Comparison of ENCODE assay signal across 24 cellular contexts in the genomic region with DNA sequence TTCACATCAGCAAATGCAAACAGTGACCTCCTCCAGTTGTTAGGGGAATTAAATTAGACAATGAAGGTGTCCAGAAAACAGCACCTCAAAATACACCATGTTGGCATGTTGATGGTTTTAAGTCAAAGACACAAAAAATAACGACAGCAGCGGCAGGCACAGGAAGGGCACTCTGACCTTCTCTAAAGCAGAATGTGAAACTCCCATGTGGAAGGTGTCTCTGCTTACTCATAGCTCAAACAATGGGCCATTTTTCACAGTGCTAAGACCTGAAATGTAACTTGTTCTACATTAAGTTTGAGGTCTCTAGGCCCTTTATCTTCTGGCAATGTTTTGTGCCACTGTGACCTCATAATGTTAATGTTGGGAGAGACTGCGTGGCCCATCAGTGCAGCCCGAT.
DNase-seq lines count a peak whose midpoint lies in the region; ATAC-seq, FAIRE-seq and TF ChIP-seq lines count a peak whose summit lies in the region.
"Had no signal": no experiment of that assay in that cellular context is flagged by ENCODE, and none has a peak within 500 bp of the region (broad histone marks: within the 10 kb centered on the region; RNA-seq: fewer than 3 reads in every experiment).

No MANE protein-coding gene starts in this region.

- H4K20me1 ChIP-seq in neural progenitor cell (ENCODE audit: low read depth), result no peaks in the 10 kb centered on the region

- no peaks in the 10 kb centered on the region for H3F3A ChIP-seq in neural progenitor cell (ENCODE audit: low read depth)

- no peak for TF ChIP-seq CTCF in neural progenitor cell (IDR thresholded peaks at IDR 0.05)

- H3K4me1 Mint-ChIP-seq in activated naive CD4-positive, alpha-beta T cell treated with anti-CD3 and anti-CD28 coated beads, Interleukin-2, amount 10 ng/mL, durations not matched to agents 7 days and 5 days, result peaks cover 5% of the 10 kb centered on the region
- peaks cover 29% of the 10 kb centered on the region for H3K4me1 Mint-ChIP-seq in neural progenitor cell
- H3K4me1 Mint-ChIP-seq in CD4-positive, alpha-beta memory T cell, result peaks cover 0 to 4% (median under 1%) of the 10 kb centered on the region in 4 donors
- H3K4me1 Mint-ChIP-seq: immature natural killer cell; natural killer cell; stimulated activated memory B cell treated with anti-CD40 and anti-IgM and Interleukin-4, amounts not matched to agents 10 μg/mL and 1 μg/mL and 100 μg/mL, for 72 hours had no signal

- FAIRE-seq in urothelium cell line (lab: Jason Lieb, UNC), result no peak
- FAIRE-seq: GM18507 had no signal

- no peaks in the 10 kb centered on the region for H3K36me3 Mint-ChIP-seq in activated naive CD4-positive, alpha-beta T cell treated with anti-CD3 and anti-CD28 coated beads, Interleukin-2, amount 50 U/mL, for 72 hours
- H3K36me3 Mint-ChIP-seq in activated naive CD4-positive, alpha-beta T cell treated with anti-CD3 and anti-CD28 coated beads, Interleukin-2, amount 10 ng/mL, durations not matched to agents 7 days and 5 days, result no peaks in the 10 kb centered on the region
- H3K36me3 Mint-ChIP-seq in neural progenitor cell, result no peaks in the 10 kb centered on the region
- no peaks in the 10 kb centered on the region for H3K36me3 Mint-ChIP-seq in CD4-positive, alpha-beta memory T cell
- H3K36me3 Mint-ChIP-seq: IgD-negative memory B cell; natural killer cell; stimulated activated memory B cell treated with anti-CD40 and anti-IgM and Interleukin-4, amounts not matched to agents 10 μg/mL and 1 μg/mL and 100 μg/mL, for 72 hours had no signal

- CTCF ChIA-PET in activated naive CD4-positive, alpha-beta T cell treated with anti-CD3 and anti-CD28 coated beads, Interleukin-2, amount 10 ng/mL, durations not matched to agents 7 days and 5 days (lab: Charles Lee), result no interaction called here
- CTCF ChIA-PET in CD4-positive, alpha-beta memory T cell (lab: Charles Lee; ENCODE audit: partially characterized antibody), result interaction anchor here (0.6 kb wide), 1 partner anchor 222 kb away, joined by 4 read pairs; no protein-coding TSS in a partner anchor

- no peak overlapping the region for H3K4me3 ChIP-seq in neural progenitor cell
- no peak overlapping the region for H3K4me3 ChIP-seq in CD4-positive, alpha-beta memory T cell (ENCODE audit: low read length in 2 of 2)
- H3K4me3 ChIP-seq: cardiac muscle cell, esophagus squamous epithelium, lower lobe of right lung, psoas muscle, spleen had no signal

- no peaks in the 10 kb centered on the region for H3K9me3 ChIP-seq in neural progenitor cell (ENCODE audit: low read depth)
- H3K9me3 ChIP-seq in CD4-positive, alpha-beta memory T cell (ENCODE audit: control insufficient read depth in 1 of 2, low read length in 2 of 2), result no peaks in the 10 kb centered on the region
- H3K9me3 ChIP-seq: esophagus squamous epithelium, lower lobe of right lung, psoas muscle, spleen had no signal

- ATAC-seq in activated naive CD4-positive, alpha-beta T cell treated with anti-CD3 and anti-CD28 coated beads, Interleukin-2, amount 50 U/mL, for 72 hours, result peak; percentile 41 to 58
- ATAC-seq: natural killer cell; stimulated activated memory B cell treated with anti-CD40 and anti-IgM and Interleukin-4, amounts not matched to agents 10 μg/mL and 1 μg/mL and 100 μg/mL, for 72 hours had no signal

- H3K27me3 Mint-ChIP-seq in activated naive CD4-positive, alpha-beta T cell treated with anti-CD3 and anti-CD28 coated beads, Interleukin-2, amount 10 ng/mL, durations not matched to agents 7 days and 5 days, result peaks cover 9% of the 10 kb centered on the region
- peaks cover 2% of the 10 kb centered on the region for H3K27me3 Mint-ChIP-seq in neural progenitor cell (ENCODE audit: insufficient read depth, low read depth)
- peaks cover 3 to 7% of the 10 kb centered on the region in 2 donors for H3K27me3 Mint-ChIP-seq in CD4-positive, alpha-beta memory T cell
- H3K27me3 Mint-ChIP-seq: activated CD4-positive, alpha-beta memory T cell treated with anti-CD3 and anti-CD28 coated beads, Interleukin-2, amount 10 ng/mL, durations not matched to agents 7 days and 5 days had no signal

- H3K27ac Mint-ChIP-seq in activated naive CD4-positive, alpha-beta T cell treated with anti-CD3 and anti-CD28 coated beads, Interleukin-2, amount 50 U/mL, for 72 hours, result no peak overlapping the region
- no peak overlapping the region for H3K27ac Mint-ChIP-seq in activated naive CD4-positive, alpha-beta T cell treated with anti-CD3 and anti-CD28 coated beads, Interleukin-2, amount 10 ng/mL, durations not matched to agents 7 days and 5 days
- peak overlapping the region; percentile 46 for H3K27ac Mint-ChIP-seq in neural progenitor cell
- H3K27ac Mint-ChIP-seq in CD4-positive, alpha-beta memory T cell, result no peak overlapping the region
- H3K27ac Mint-ChIP-seq: activated CD4-positive, alpha-beta memory T cell treated with anti-CD3 and anti-CD28 coated beads, Interleukin-2, amount 10 ng/mL, durations not matched to agents 7 days and 5 days; IgD-negative memory B cell; immature natural killer cell; natural killer cell; stimulated activated memory B cell treated with anti-CD40 and anti-IgM and Interleukin-4, amounts not matched to agents 10 μg/mL and 1 μg/mL and 100 μg/mL, for 72 hours had no signal

- no peak overlapping the region for H3K4me2 ChIP-seq in neural progenitor cell

- no peak overlapping the region for H3K27ac ChIP-seq in neural progenitor cell
- H3K27ac ChIP-seq in CD4-positive, alpha-beta memory T cell (ENCODE audit: low read depth, low read length), result no peak overlapping the region
- H3K27ac ChIP-seq: C4-2B, cardiac muscle cell, lower lobe of right lung, psoas muscle, RWPE1, spleen had no signal

- no peaks in the 10 kb centered on the region for H3K9me3 Mint-ChIP-seq in activated naive CD4-positive, alpha-beta T cell treated with anti-CD3 and anti-CD28 coated beads, Interleukin-2, amount 50 U/mL, for 72 hours
- no peaks in the 10 kb centered on the region for H3K9me3 Mint-ChIP-seq in activated naive CD4-positive, alpha-beta T cell treated with anti-CD3 and anti-CD28 coated beads, Interleukin-2, amount 10 ng/mL, durations not matched to agents 7 days and 5 days
- H3K9me3 Mint-ChIP-seq in neural progenitor cell, result no peaks in the 10 kb centered on the region
- H3K9me3 Mint-ChIP-seq in CD4-positive, alpha-beta memory T cell, result no peaks in the 10 kb centered on the region
- H3K9me3 Mint-ChIP-seq: activated CD4-positive, alpha-beta memory T cell treated with anti-CD3 and anti-CD28 coated beads, Interleukin-2, amount 10 ng/mL, durations not matched to agents 7 days and 5 days; immature natural killer cell; natural killer cell; stimulated activated memory B cell treated with anti-CD40 and anti-IgM and Interleukin-4, amounts not matched to agents 10 μg/mL and 1 μg/mL and 100 μg/mL, for 72 hours had no signal

- H3K9ac ChIP-seq in neural progenitor cell, result no peak overlapping the region

- no peaks in the 10 kb centered on the region for H3K36me3 ChIP-seq in neural progenitor cell
- no peaks in the 10 kb centered on the region for H3K36me3 ChIP-seq in CD4-positive, alpha-beta memory T cell (ENCODE audit: insufficient read depth, low read length)
- H3K36me3 ChIP-seq: cardiac muscle cell, esophagus squamous epithelium, lower lobe of right lung, spleen had no signal

- H3K4me1 ChIP-seq in neural progenitor cell, result peaks cover 7% of the 10 kb centered on the region
- no peaks in the 10 kb centered on the region for H3K4me1 ChIP-seq in CD4-positive, alpha-beta memory T cell (ENCODE audit: insufficient read depth, low read length)
- H3K4me1 ChIP-seq: lower lobe of right lung, psoas muscle had no signal

- intact Hi-C loops in CD4-positive, alpha-beta memory T cell (cut with micrococcal nuclease), result no loop called here

- H3K4me3 Mint-ChIP-seq in activated naive CD4-positive, alpha-beta T cell treated with anti-CD3 and anti-CD28 coated beads, Interleukin-2, amount 10 ng/mL, durations not matched to agents 7 days and 5 days, result no peak overlapping the region
- H3K4me3 Mint-ChIP-seq in neural progenitor cell, result no peak overlapping the region
- no peak overlapping the region for H3K4me3 Mint-ChIP-seq in CD4-positive, alpha-beta memory T cell
- H3K4me3 Mint-ChIP-seq: activated CD4-positive, alpha-beta memory T cell treated with anti-CD3 and anti-CD28 coated beads, Interleukin-2, amount 10 ng/mL, durations not matched to agents 7 days and 5 days; IgD-negative memory B cell; immature natural killer cell; natural killer cell; stimulated activated memory B cell treated with anti-CD40 and anti-IgM and Interleukin-4, amounts not matched to agents 10 μg/mL and 1 μg/mL and 100 μg/mL, for 72 hours had no signal

- H2AFZ ChIP-seq in neural progenitor cell (replicated peaks), result no peak overlapping the region

- POLR2A ChIA-PET in CD4-positive, alpha-beta memory T cell (lab: Charles Lee; ENCODE audit: partially characterized antibody), result no interaction called here

- no peak for DNase-seq in activated naive CD4-positive, alpha-beta T cell treated with anti-CD3 and anti-CD28 coated beads, Interleukin-2, amount 50 U/mL, for 72 hours (ENCODE audit: low spot score in 2 of 2)
- no peak for DNase-seq in activated naive CD4-positive, alpha-beta T cell treated with anti-CD3 and anti-CD28 coated beads, Interleukin-2, amount 10 ng/mL, durations not matched to agents 7 days and 5 days
- DNase-seq in SW480 (ENCODE audit: low spot score) (peak; percentile 9), neural progenitor cell (ENCODE audit: low spot score) (no peak), urothelium cell line (ENCODE audit: low spot score) (peak; percentile 21), C1 segment of cervical spinal cord (lab: John Stamatoyannopoulos, UW) (no peak), ecto neural progenitor cell (ENCODE audit: low spot score) (no peak)
- no peak for DNase-seq in CD4-positive, alpha-beta memory T cell
- DNase-seq: activated CD4-positive, alpha-beta memory T cell treated with anti-CD3 and anti-CD28 coated beads, Interleukin-2, amount 10 ng/mL, durations not matched to agents 7 days and 5 days; DND-41; esophagus squamous epithelium; glutamatergic neuron; immature natural killer cell; lower lobe of right lung; natural killer cell; NCI-H1092; psoas muscle; spleen had no signal

- no peaks in the 10 kb centered on the region for H3K27me3 ChIP-seq in neural progenitor cell
- H3K27me3 ChIP-seq in CD4-positive, alpha-beta memory T cell (ENCODE audit: insufficient read depth, low read length), result no peaks in the 10 kb centered on the region
- H3K27me3 ChIP-seq: esophagus squamous epithelium had no signal

- H3K79me2 ChIP-seq in neural progenitor cell (ENCODE audit: low read depth), result no peaks in the 10 kb centered on the region

Comparison
In these comparisons a context has a peak if more than half of its experiments do, and no peak if none do; other contexts are left out.
1. DNase-seq: peak in SW480 (single experiment) and urothelium cell line (single experiment); none in activated naive CD4-positive, alpha-beta T cell treated with anti-CD3 and anti-CD28 coated beads, Interleukin-2, amount 50 U/mL, for 72 hours (0 of 2), activated naive CD4-positive, alpha-beta T cell treated with anti-CD3 and anti-CD28 coated beads, Interleukin-2, amount 10 ng/mL, durations not matched to agents 7 days and 5 days (single experiment), neural progenitor cell (single experiment), CD4-positive, alpha-beta memory T cell (0 of 5), C1 segment of cervical spinal cord (0 of 14) and ecto neural progenitor cell (single experiment).